Comparison of ENCODE assay signal across 19 cellular contexts in the genomic region with DNA sequence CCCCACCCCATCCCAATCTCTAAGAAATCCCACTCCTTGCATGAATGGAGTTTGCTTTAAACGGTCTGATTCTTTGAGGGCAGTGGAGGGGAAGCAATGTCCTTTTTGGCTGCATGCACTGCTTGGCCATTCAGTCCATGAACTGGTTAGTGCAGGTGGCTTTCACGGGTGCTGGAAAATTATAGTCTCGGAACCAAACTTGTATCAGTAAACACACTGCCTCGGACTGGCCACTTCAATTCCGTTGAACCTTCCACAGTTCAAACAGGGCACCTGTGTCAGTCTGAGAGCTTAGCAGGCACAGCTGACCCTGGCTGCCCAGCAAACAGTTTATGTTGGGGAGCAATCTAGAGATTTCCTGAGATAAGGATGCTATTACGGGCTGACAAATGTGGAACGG.
A peak's percentile ranks its signal among the peaks of the same experiment; 100 is the strongest.
DNase-seq lines count a peak whose midpoint lies in the region; ATAC-seq and TF ChIP-seq lines count a peak whose summit lies in the region.
"Had no signal": no experiment of that assay in that cellular context is flagged by ENCODE, and none has a peak within 500 bp of the region (broad histone marks: within the 10 kb centered on the region; RNA-seq: fewer than 3 reads in every experiment).

No MANE protein-coding gene starts in this region.

- peak overlapping the region in 2 of 3 experiments; percentile 35 to 97; a peak in 3 of 7 replicates for H3K27ac Mint-ChIP-seq in H9

- peaks cover 0 to 68% (median 29%) of the 10 kb centered on the region in 3 experiments; a peak in 4 of 7 replicates for H3K36me3 Mint-ChIP-seq in H9 (ENCODE audit: insufficient read depth in 1 of 3, low read depth in 3 of 3)

- in situ Hi-C loops in astrocyte of the cerebellum (cut with HindIII; ENCODE audit: low sequenced_read_pairs) = no loop called here

- H3K23me2 ChIP-seq in H9 (ENCODE audit: insufficient read length, low read depth, low read length, poor library complexity, severe bottlenecking) = peaks cover 6% of the 10 kb centered on the region

- no peak overlapping the region for H2BK15ac ChIP-seq in H9 (ENCODE audit: low read depth, low read length)

- no peak overlapping the region for H3K18ac ChIP-seq in H9 (ENCODE audit: insufficient read length, low read depth, low read length)

- ATAC-seq in HG03442 (IDR thresholded peaks at IDR 0.05; ENCODE audit: unreplicated experiment) = no peak

- no peak overlapping the region for H3K56ac ChIP-seq in H9 (ENCODE audit: insufficient read length, low read depth, low read length)

- no peak overlapping the region for H2AK5ac ChIP-seq in H9 (ENCODE audit: insufficient read length, low read length)

- no peak overlapping the region for H2BK12ac ChIP-seq in H9 (ENCODE audit: insufficient read length, low read depth, low read length)

- H3K27me3 Mint-ChIP-seq in H9 (ENCODE audit: low read depth) = no peaks in the 10 kb centered on the region; the same call in 1 of the 2 replicates

- H3K23ac ChIP-seq in H9 (ENCODE audit: insufficient read length, low read depth, low read length) = no peak overlapping the region

- no CpG with 5 or more reads among the region's 7 CpGs for WGBS in H9 (ENCODE audit: extremely low coverage, insufficient read length, low lambda C conversion rate)

- peak overlapping the region in 1 of 2 experiments; percentile 64; a peak in 3 of 5 replicates for H3K4me3 Mint-ChIP-seq in H9

- H3K4me1 ChIP-seq in H9 (ENCODE audit: insufficient read depth, low read length) (peaks cover 9% of the 10 kb centered on the region), neuron (ENCODE audit: insufficient read depth, low read length) (peaks cover 11% of the 10 kb centered on the region)
- H3K4me1 ChIP-seq: Caco-2 had no signal

- H3K9me3 ChIP-seq in H9 (ENCODE audit: control insufficient read depth, low read depth, low read length) = no peaks in the 10 kb centered on the region
- H3K9me3 ChIP-seq in neuron (ENCODE audit: low read length) = no peaks in the 10 kb centered on the region
- H3K9me3 ChIP-seq: Caco-2 had no signal

- H2BK5ac ChIP-seq in H9 (ENCODE audit: insufficient read length, low read length) = no peak overlapping the region

- H2BK20ac ChIP-seq in H9 (ENCODE audit: low read depth, low read length, poor library complexity, severe bottlenecking) = no peak overlapping the region

- H4K20me1 ChIP-seq in H9 (ENCODE audit: control insufficient read depth, insufficient read depth, insufficient read length) = no peaks in the 10 kb centered on the region

- no peaks in the 10 kb centered on the region for H3K36me3 ChIP-seq in neuron (ENCODE audit: insufficient read depth, low read length)

- H3K4me3 ChIP-seq in astrocyte of the cerebellum (ENCODE audit: low read depth, low read length) (no peak overlapping the region), neuron (ENCODE audit: low read length) (no peak overlapping the region)

- H4K91ac ChIP-seq in H9 (ENCODE audit: insufficient read length, low read depth, low read length) = no peak overlapping the region

- DNase-seq in H9 (no peak), astrocyte of the cerebellum (ENCODE audit: low read depth) (peak; percentile 28), globus pallidus (ENCODE audit: low spot score) (peak; percentile 29), COLO668 (lab: John Stamatoyannopoulos, UW; ENCODE audit: unreplicated experiment) (no peak), NCI-H187 treated with DMSO at 0.1 percent for 48 hours (lab: John Stamatoyannopoulos, UW) (no peak), NCI-H2107 treated with DMSO at 0.1 percent for 48 hours (lab: John Stamatoyannopoulos, UW; ENCODE audit: unreplicated experiment) (no peak)
- DNase-seq: Caco-2; DMS153; H7; NCI-H1092; NCI-H1694; NCI-H2107; NCI-H345; NCI-H526; NK-92 treated with Interleukin-12 subunit alpha and Interleukin-12 subunit beta, amount 100 ng/mL, for 24 hours; OCI-M1; SHP77 treated with DMSO at 0.1 percent for 48 hours had no signal

- H3K14ac ChIP-seq in H9 (ENCODE audit: insufficient read depth, low read length) = no peak overlapping the region

- H2AFZ ChIP-seq in H9 (ENCODE audit: low read length) (no peak overlapping the region), neuron (ENCODE audit: low read depth, low read length) (peak overlapping the region; percentile 24)

- peaks cover 62 to 70% of the 10 kb centered on the region in 2 experiments for H3K4me1 Mint-ChIP-seq in H9

- no peak overlapping the region for H3T11ph ChIP-seq in H9 (ENCODE audit: low read length)

- H3K9me3 Mint-ChIP-seq in H9 = no peaks in the 10 kb centered on the region

- H3K4me2 ChIP-seq in H9 (ENCODE audit: insufficient read depth, insufficient read length, low read length) = peak overlapping the region; percentile 49

- no peaks in the 10 kb centered on the region; the same call in 1 of the 2 replicates for H3K79me2 ChIP-seq in H9 (ENCODE audit: insufficient read depth, low read length)

- H3K9ac ChIP-seq in H9 (ENCODE audit: extremely low read depth, insufficient read length, low read length) = no peak overlapping the region

- H4K8ac ChIP-seq in H9 (replicated peaks; ENCODE audit: insufficient read length, low read depth, low read length) = no peak overlapping the region

- H4K5ac ChIP-seq in H9 (ENCODE audit: insufficient read length, low read depth, low read length) = no peak overlapping the region

- peaks cover 9% of the 10 kb centered on the region for H3K79me1 ChIP-seq in H9 (ENCODE audit: insufficient read depth, low read depth, low read length, poor library complexity, severe bottlenecking)

- H3K4ac ChIP-seq in H9 (ENCODE audit: low read depth, low read length) = no peak overlapping the region

- TF ChIP-seq CTCF in H9 (conservative IDR thresholded peaks at IDR 0.05) = no peak
- no peak for TF ChIP-seq CTCF in astrocyte of the cerebellum (IDR thresholded peaks at IDR 0.05; ENCODE audit: low read depth, low read length, missing control alignments)

- H3K27me3 ChIP-seq in H9 (ENCODE audit: insufficient read depth, low read length) (no peaks in the 10 kb centered on the region), neuron (ENCODE audit: insufficient read depth, low read length) (no peaks in the 10 kb centered on the region)

- H2BK120ac ChIP-seq in H9 (ENCODE audit: low read depth, low read length, poor library complexity, severe bottlenecking) = no peak overlapping the region

- no peak overlapping the region for H3K27ac ChIP-seq in H9 (ENCODE audit: insufficient read length, low read depth, low read length)

Comparison
In these comparisons a context has a peak if more than half of its experiments do, and no peak if none do; other contexts are left out.
1. DNase-seq: peak in astrocyte of the cerebellum (single experiment) and globus pallidus (single experiment); none in H9 (single experiment), COLO668 (single experiment), NCI-H187 treated with DMSO at 0.1 percent for 48 hours (single experiment) and NCI-H2107 treated with DMSO at 0.1 percent for 48 hours (single experiment).